Comparison of ENCODE assay signal across 8 cellular contexts in the genomic region with DNA sequence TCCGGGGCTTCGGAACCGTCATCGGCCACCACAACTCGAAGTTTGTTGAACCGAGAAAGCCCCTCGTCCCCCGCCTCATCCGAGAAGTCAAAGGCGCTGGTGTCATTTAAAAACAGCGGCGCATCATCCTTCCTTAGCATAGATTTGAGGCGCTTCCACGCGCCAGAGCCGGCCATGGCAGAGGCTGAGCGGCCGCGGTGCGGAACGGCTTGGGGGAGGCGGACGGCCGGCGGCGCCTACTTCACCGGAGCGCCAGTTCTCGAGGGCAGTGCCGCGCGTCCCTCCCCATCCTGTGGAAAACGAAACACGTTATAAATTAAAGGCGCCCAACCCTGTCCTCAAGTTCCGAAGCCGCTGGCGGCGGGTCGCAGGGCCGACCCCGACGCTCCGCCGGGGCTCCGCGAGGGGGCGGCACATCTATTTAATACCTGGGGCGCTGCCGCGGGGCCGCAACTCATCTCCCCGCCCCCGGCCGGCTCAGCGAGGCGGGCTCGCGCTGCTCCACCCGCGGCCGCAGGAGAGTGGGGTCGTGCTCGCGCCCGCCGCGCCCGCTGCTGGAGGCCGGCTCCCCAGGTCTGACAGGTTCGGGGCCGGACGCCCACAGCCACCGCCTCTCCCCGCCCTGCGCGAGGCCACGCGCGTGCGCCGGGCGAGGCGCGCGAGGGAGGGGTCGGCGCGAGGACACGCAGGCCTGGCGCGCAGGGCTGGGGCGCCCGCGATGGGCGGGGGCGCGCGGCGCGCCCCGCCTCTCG. TPM values are rescaled to one million over a fixed set of nuclear protein-coding genes. Genes with fewer than 3 reads are reported as not detected.
DNase-seq lines count a peak whose midpoint lies in the region; ATAC-seq and TF ChIP-seq lines count a peak whose summit lies in the region.

TSS of gene SLC30A4 (minus strand) at position 577 of the 752 bp plus-strand sequence. CDS start at position 176, 401 bp downstream.

- H3K4me2 ChIP-seq in osteoblast (ENCODE audit: insufficient read depth, low read length), result peak within 1 kb of the TSS; percentile 100

- intact Hi-C loops in testis (cut with DNase I; ENCODE audit: low total_unique reads), result no loop called here

- no peaks in the 10 kb centered on the region for H3K36me3 ChIP-seq in osteoblast (ENCODE audit: insufficient read depth, low read length)
- H3K36me3 ChIP-seq in testis (ENCODE audit: low read depth, missing control alignments), result no peaks in the 10 kb centered on the region

- H3K27me3 ChIP-seq in osteoblast (ENCODE audit: insufficient read depth, low read length), result no peaks in the 10 kb centered on the region
- no peaks in the 10 kb centered on the region for H3K27me3 ChIP-seq in testis

- CTCF ChIA-PET in RWPE1 (lab: Yijun Ruan, JAX), result interaction anchor here (0.6 kb wide), 1 partner anchor 121 kb away, joined by 4 read pairs; no protein-coding TSS in a partner anchor

- H3K4me1 ChIP-seq in osteoblast (ENCODE audit: insufficient read depth, low read length), result peaks cover 14% of the 10 kb centered on the region
- H3K4me1 ChIP-seq in testis, result peaks cover 14% of the 10 kb centered on the region

- POLR2A ChIA-PET in RWPE1 (lab: Yijun Ruan, JAX; ENCODE audit: low non-redundant PET), result no interaction called here

- H3K27ac ChIP-seq in RWPE1 (peak within 1 kb of the TSS; percentile 83), osteoblast (ENCODE audit: low read depth, low read length) (peak within 1 kb of the TSS; percentile 51), testis (peak within 1 kb of the TSS; percentile 85 to 93)

- H4K20me1 ChIP-seq in osteoblast (ENCODE audit: insufficient read depth, low read length), result no peaks in the 10 kb centered on the region

- in situ Hi-C loops in GM18951 (cut with MboI; ENCODE audit: low sequenced_read_pairs, unreplicated experiment), result no loop called here

- H3K79me2 ChIP-seq in osteoblast (ENCODE audit: insufficient read depth, low read length), result peaks cover 16% of the 10 kb centered on the region

- TF ChIP-seq CTCF in AG10803 (conservative IDR thresholded peaks at IDR 0.05; ENCODE audit: low read length) (peak; percentile 21; the same call in 1 of the 2 replicates), RWPE1 (conservative IDR thresholded peaks at IDR 0.05; ENCODE audit: low read depth) (peak; percentile 61), osteoblast (IDR thresholded peaks at IDR 0.05; ENCODE audit: extremely low read depth, low read depth, low read length) (peak; percentile 10), testis (IDR thresholded peaks at IDR 0.05) (peak; percentile 35 to 45 (median 45))

- TF ChIP-seq POLR2A in GM18951 (IDR thresholded peaks at IDR 0.05; ENCODE audit: extremely low read depth, insufficient read depth, insufficient read length) (peak; percentile 51), testis (IDR thresholded peaks at IDR 0.05) (no peak)

- whole genome bisulfite sequencing in testis, 2 donors, result 0 to 1% methylated on average over 16 to 49 of the region's 103 CpGs

- DNase-seq in AG10803 (ENCODE audit: low read depth) (peak; percentile 47), RWPE1 (ENCODE audit: low spot score) (peak; percentile 47), glomerular visceral epithelial cell (ENCODE audit: extremely low spot score) (peak; percentile 77), osteoblast (ENCODE audit: insufficient read length, low spot score, missing footprints) (peak; percentile 97), testis (peak; percentile 84)
- peak; percentile 70 for DNase-seq in activated naive CD4-positive, alpha-beta T cell treated with anti-CD3 and anti-CD28 coated beads, Interleukin-2, amount 50 U/mL, for 16 hours

- no peaks in the 10 kb centered on the region for H3K9me3 ChIP-seq in osteoblast (ENCODE audit: low read depth, low read length)
- H3K9me3 ChIP-seq in testis, result no peaks in the 10 kb centered on the region

- H3K4me3 ChIP-seq in AG10803 (ENCODE audit: low read length) (peak within 1 kb of the TSS; percentile 79), osteoblast (ENCODE audit: insufficient read depth, low read length) (peak within 1 kb of the TSS; percentile 83), testis (peak within 1 kb of the TSS; percentile 74 to 88)

- H2AFZ ChIP-seq in osteoblast (ENCODE audit: low read length), result peak within 1 kb of the TSS; percentile 94

- peak; percentile 72 for ATAC-seq in HG03175 (IDR thresholded peaks at IDR 0.05; ENCODE audit: unreplicated experiment)

RNA-seq across cellular contexts. Expression of gene SLC30A4, which starts in this region (rescaled TPM):
- 17.4 and 19.5 TPM in 2 replicates for total RNA-seq in osteoblast
- total RNA-seq in testis, result 10 to 100 TPM; 28.1 to 32.6 TPM
- polyA plus RNA-seq in testis (ENCODE audit: insufficient read depth, low read depth, low replicate concordance), result 18.8 TPM

Comparison
In these comparisons a context has a peak if more than half of its experiments do, and no peak if none do; other contexts are left out.
1. Peak in every context shown above with its lines: DNase-seq, ATAC-seq, H3K4me3 ChIP-seq and H3K27ac ChIP-seq.
2. DNase-seq: peak in every context shown above with its lines; median percentile 97 in osteoblast; 84 in testis; 77 in glomerular visceral epithelial cell; 70 in activated naive CD4-positive, alpha-beta T cell treated with anti-CD3 and anti-CD28 coated beads, Interleukin-2, amount 50 U/mL, for 16 hours; 47 in AG10803; 47 in RWPE1.
3. CTCF ChIP-seq: peak in every context shown above with its lines; median percentile 61 in RWPE1; 45 in testis; 21 in AG10803; 10 in osteoblast.